In the genomic region with DNA sequence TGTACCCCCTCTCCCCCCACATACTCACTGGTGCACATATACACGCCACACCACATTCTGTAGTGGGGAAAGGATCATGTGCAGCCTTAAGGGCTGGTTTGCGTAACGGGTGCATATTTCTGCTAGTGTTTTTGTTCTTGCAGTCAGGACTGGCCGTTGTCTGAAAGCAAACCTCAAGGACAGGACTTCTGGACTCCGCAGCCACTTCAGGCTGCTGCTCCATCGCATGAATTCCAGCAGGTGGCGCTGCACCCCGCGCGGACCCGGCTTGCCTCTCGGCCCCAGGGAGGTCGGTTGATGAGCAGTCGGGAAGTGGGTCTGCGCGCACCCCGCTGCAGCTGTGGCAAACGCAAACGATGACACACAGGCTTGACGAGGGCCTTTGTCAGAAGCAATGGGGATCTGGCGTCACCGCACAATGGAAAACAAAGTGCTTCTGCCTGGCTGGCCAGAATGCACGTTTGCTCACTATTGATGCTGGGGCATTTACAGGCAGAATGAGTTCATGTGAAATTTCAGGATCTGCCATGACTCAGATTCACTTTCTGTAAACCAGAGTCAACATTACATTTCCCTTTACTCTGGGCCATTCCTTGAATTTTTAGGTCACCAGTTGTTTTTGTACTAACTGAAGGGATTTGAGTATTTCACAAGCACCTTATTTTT, we compare ENCODE assay signal across 1 cellular context.
TF ChIP-seq lines count a peak whose summit lies in the region.

No MANE protein-coding gene starts in this region.

TF ChIP-seq in HepG2, 621 proteins besides CTCF, POLR2A, EP300 and RAD21 (continued from another document and continues in another):
- TF ChIP-seq DPF2 (CRISPR knock-in tag; IDR thresholded peaks at IDR 0.05; ENCODE audit: borderline replicate concordance, low read depth) = no peak; the same call in 1 of the 2 replicates
- TF ChIP-seq, protein P1, sequence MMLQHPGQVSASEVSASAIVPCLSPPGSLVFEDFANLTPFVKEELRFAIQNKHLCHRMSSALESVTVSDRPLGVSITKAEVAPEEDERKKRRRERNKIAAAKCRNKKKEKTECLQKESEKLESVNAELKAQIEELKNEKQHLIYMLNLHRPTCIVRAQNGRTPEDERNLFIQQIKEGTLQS (CRISPR knock-in tag; IDR thresholded peaks at IDR 0.05) = no peak
- TF ChIP-seq ZNF788 (CRISPR knock-in tag; IDR thresholded peaks at IDR 0.05; ENCODE audit: borderline replicate concordance) = peak; percentile 87; the same call in 1 of the 2 replicates
- TF ChIP-seq NFYC (CRISPR knock-in tag; IDR thresholded peaks at IDR 0.05) = no peak
- TF ChIP-seq ZNF607 (CRISPR knock-in tag; IDR thresholded peaks at IDR 0.05; ENCODE audit: borderline replicate concordance) = peak; percentile 87; the same call in 1 of the 2 replicates
- no peak for TF ChIP-seq KLF12 (CRISPR knock-in tag; IDR thresholded peaks at IDR 0.05; ENCODE audit: borderline replicate concordance)
- TF ChIP-seq, protein P2, sequence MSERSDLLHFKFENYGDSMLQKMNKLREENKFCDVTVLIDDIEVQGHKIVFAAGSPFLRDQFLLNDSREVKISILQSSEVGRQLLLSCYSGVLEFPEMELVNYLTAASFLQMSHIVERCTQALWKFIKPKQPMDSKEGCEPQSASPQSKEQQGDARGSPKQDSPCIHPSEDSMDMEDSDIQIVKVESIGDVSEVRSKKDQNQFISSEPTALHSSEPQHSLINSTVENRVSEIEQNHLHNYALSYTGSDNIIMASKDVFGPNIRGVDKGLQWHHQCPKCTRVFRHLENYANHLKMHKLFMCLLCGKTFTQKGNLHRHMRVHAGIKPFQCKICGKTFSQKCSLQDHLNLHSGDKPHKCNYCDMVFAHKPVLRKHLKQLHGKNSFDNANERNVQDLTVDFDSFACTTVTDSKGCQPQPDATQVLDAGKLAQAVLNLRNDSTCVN (CRISPR knock-in tag; IDR thresholded peaks at IDR 0.05; ENCODE audit: borderline replicate concordance) = peak; percentile 86; the same call in 1 of the 2 replicates
- TF ChIP-seq, protein P3, sequence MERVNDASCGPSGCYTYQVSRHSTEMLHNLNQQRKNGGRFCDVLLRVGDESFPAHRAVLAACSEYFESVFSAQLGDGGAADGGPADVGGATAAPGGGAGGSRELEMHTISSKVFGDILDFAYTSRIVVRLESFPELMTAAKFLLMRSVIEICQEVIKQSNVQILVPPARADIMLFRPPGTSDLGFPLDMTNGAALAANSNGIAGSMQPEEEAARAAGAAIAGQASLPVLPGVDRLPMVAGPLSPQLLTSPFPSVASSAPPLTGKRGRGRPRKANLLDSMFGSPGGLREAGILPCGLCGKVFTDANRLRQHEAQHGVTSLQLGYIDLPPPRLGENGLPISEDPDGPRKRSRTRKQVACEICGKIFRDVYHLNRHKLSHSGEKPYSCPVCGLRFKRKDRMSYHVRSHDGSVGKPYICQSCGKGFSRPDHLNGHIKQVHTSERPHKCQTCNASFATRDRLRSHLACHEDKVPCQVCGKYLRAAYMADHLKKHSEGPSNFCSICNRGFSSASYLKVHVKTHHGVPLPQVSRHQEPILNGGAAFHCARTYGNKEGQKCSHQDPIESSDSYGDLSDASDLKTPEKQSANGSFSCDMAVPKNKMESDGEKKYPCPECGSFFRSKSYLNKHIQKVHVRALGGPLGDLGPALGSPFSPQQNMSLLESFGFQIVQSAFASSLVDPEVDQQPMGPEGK (CRISPR knock-in tag; IDR thresholded peaks at IDR 0.05) = peak; percentile 56
- TF ChIP-seq SMC3 (IDR thresholded peaks at IDR 0.05; ENCODE audit: low read length) = peak; percentile 74
- TF ChIP-seq MIER2 (CRISPR knock-in tag; IDR thresholded peaks at IDR 0.05) = peak; percentile 74; the same call in 1 of the 2 replicates
- peak; percentile 92 for TF ChIP-seq HDAC2 (CRISPR knock-in tag; IDR thresholded peaks at IDR 0.05)
- no peak for TF ChIP-seq TCF7L2 (IDR thresholded peaks at IDR 0.05; ENCODE audit: low read depth, low read length)
- TF ChIP-seq, protein P4, sequence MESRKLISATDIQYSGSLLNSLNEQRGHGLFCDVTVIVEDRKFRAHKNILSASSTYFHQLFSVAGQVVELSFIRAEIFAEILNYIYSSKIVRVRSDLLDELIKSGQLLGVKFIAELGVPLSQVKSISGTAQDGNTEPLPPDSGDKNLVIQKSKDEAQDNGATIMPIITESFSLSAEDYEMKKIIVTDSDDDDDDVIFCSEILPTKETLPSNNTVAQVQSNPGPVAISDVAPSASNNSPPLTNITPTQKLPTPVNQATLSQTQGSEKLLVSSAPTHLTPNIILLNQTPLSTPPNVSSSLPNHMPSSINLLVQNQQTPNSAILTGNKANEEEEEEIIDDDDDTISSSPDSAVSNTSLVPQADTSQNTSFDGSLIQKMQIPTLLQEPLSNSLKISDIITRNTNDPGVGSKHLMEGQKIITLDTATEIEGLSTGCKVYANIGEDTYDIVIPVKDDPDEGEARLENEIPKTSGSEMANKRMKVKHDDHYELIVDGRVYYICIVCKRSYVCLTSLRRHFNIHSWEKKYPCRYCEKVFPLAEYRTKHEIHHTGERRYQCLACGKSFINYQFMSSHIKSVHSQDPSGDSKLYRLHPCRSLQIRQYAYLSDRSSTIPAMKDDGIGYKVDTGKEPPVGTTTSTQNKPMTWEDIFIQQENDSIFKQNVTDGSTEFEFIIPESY (CRISPR knock-in tag; IDR thresholded peaks at IDR 0.05) = peak; percentile 71; the same call in 1 of the 2 replicates
- TF ChIP-seq, protein P5, sequence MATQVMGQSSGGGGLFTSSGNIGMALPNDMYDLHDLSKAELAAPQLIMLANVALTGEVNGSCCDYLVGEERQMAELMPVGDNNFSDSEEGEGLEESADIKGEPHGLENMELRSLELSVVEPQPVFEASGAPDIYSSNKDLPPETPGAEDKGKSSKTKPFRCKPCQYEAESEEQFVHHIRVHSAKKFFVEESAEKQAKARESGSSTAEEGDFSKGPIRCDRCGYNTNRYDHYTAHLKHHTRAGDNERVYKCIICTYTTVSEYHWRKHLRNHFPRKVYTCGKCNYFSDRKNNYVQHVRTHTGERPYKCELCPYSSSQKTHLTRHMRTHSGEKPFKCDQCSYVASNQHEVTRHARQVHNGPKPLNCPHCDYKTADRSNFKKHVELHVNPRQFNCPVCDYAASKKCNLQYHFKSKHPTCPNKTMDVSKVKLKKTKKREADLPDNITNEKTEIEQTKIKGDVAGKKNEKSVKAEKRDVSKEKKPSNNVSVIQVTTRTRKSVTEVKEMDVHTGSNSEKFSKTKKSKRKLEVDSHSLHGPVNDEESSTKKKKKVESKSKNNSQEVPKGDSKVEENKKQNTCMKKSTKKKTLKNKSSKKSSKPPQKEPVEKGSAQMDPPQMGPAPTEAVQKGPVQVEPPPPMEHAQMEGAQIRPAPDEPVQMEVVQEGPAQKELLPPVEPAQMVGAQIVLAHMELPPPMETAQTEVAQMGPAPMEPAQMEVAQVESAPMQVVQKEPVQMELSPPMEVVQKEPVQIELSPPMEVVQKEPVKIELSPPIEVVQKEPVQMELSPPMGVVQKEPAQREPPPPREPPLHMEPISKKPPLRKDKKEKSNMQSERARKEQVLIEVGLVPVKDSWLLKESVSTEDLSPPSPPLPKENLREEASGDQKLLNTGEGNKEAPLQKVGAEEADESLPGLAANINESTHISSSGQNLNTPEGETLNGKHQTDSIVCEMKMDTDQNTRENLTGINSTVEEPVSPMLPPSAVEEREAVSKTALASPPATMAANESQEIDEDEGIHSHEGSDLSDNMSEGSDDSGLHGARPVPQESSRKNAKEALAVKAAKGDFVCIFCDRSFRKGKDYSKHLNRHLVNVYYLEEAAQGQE (IDR thresholded peaks at IDR 0.05; ENCODE audit: borderline replicate concordance in 1 of 2, low read depth in 1 of 2, low read length in 2 of 2) = no peak; a peak in 1 of 4 replicates
- no peak for TF ChIP-seq ZNF781 (CRISPR knock-in tag; IDR thresholded peaks at IDR 0.05; ENCODE audit: borderline replicate concordance, not compliant biosample characterization)
- no peak for TF ChIP-seq PRPF4 (IDR thresholded peaks at IDR 0.05; ENCODE audit: low read depth, low read length, poor library complexity, severe bottlenecking)
- TF ChIP-seq, protein P6, sequence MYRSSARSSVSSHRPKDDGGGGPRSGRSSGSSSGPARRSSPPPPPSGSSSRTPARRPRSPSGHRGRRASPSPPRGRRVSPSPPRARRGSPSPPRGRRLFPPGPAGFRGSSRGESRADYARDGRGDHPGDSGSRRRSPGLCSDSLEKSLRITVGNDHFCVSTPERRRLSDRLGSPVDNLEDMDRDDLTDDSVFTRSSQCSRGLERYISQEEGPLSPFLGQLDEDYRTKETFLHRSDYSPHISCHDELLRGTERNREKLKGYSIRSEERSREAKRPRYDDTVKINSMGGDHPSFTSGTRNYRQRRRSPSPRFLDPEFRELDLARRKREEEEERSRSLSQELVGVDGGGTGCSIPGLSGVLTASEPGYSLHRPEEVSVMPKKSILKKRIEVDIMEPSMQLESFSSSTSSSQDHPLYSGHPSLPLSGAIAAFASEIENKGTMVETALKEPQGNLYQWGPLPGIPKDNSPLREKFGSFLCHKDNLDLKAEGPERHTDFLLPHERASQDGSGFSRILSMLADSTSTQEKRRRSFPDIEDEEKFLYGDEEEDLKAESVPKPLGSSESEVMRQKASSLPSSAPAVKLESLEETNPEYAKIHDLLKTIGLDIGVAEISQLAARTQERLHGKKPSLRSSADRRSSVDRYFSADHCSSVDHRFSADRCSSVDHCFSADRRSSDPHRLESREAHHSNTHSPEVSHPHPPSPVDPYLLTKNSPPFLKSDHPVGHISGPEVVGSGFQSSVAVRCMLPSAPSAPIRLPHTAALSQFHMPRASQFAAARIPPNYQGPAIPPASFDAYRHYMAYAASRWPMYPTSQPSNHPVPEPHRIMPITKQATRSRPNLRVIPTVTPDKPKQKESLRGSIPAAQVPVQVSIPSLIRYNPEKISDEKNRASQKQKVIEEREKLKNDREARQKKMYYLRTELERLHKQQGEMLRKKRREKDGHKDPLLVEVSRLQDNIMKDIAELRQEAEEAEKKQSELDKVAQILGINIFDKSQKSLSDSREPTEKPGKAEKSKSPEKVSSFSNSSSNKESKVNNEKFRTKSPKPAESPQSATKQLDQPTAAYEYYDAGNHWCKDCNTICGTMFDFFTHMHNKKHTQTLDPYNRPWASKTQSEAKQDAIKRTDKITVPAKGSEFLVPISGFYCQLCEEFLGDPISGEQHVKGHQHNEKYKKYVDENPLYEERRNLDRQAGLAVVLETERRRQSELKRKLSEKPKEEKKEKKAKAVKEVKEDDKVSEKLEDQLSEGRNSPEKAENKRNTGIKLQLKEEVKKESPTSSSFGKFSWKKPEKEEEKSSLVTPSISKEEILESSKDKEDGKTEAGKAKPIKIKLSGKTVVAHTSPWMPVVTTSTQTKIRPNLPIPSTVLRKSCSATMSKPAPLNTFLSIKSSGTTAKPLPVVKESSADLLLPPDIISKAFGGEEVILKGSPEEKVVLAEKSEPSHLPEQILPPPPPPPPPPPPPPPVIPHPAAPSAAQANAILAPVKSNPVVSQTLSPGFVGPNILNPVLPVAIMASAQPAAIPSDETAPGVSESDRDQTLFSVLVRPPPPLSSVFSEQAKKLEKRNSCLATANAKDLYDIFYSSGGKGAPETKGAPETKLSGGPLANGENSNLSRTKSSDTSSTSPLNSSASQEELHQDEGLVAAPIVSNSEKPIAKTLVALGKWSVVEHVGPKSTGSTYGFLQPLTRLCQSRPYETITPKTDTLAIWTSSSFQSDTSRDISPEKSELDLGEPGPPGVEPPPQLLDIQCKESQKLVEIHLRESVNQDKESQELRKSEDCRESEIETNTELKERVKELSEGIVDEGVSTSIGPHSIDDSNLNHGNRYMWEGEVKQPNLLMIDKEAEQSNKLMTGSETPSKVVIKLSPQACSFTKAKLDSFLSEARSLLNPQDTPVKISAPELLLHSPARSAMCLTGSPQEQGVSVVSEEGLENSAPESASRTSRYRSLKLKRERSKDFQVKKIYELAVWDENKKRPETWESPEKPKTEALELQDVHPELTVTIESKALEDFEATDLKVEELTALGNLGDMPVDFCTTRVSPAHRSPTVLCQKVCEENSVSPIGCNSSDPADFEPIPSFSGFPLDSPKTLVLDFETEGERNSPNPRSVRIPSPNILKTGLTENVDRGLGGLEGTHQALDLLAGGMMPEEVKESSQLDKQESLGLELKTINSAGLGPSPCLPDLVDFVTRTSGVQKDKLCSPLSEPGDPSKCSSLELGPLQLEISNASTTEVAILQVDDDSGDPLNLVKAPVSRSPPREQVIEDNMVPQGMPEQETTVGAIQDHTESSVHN (CRISPR knock-in tag; IDR thresholded peaks at IDR 0.05) = no peak
- 0 out of 2 replicates have a peak, but pooled peaks have one; percentile 64 for TF ChIP-seq ZNF552 (CRISPR knock-in tag; IDR thresholded peaks at IDR 0.05; ENCODE audit: borderline replicate concordance)
- no peak for TF ChIP-seq SRSF1 (optimal IDR thresholded peaks at IDR 0.05; ENCODE audit: low read depth, low read length)
- peak; percentile 98 for TF ChIP-seq ZNF292 (CRISPR knock-in tag; IDR thresholded peaks at IDR 0.05; ENCODE audit: borderline replicate concordance, low read depth)
- TF ChIP-seq ZNF264 (CRISPR knock-in tag; IDR thresholded peaks at IDR 0.05) = peak; percentile 76; the same call in 1 of the 2 replicates
- no peak for TF ChIP-seq ZNF780A (CRISPR knock-in tag; IDR thresholded peaks at IDR 0.05)
- TF ChIP-seq, protein P7, sequence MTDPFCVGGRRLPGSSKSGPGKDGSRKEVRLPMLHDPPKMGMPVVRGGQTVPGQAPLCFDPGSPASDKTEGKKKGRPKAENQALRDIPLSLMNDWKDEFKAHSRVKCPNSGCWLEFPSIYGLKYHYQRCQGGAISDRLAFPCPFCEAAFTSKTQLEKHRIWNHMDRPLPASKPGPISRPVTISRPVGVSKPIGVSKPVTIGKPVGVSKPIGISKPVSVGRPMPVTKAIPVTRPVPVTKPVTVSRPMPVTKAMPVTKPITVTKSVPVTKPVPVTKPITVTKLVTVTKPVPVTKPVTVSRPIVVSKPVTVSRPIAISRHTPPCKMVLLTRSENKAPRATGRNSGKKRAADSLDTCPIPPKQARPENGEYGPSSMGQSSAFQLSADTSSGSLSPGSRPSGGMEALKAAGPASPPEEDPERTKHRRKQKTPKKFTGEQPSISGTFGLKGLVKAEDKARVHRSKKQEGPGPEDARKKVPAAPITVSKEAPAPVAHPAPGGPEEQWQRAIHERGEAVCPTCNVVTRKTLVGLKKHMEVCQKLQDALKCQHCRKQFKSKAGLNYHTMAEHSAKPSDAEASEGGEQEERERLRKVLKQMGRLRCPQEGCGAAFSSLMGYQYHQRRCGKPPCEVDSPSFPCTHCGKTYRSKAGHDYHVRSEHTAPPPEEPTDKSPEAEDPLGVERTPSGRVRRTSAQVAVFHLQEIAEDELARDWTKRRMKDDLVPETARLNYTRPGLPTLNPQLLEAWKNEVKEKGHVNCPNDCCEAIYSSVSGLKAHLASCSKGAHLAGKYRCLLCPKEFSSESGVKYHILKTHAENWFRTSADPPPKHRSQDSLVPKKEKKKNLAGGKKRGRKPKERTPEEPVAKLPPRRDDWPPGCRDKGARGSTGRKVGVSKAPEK (CRISPR knock-in tag; IDR thresholded peaks at IDR 0.05; ENCODE audit: borderline replicate concordance) = no peak
- peak; percentile 74; the same call in 1 of the 2 replicates for TF ChIP-seq ZFP1 (CRISPR knock-in tag; IDR thresholded peaks at IDR 0.05)
- peak; percentile 90; the same call in 1 of the 2 replicates for TF ChIP-seq ZNF557 (CRISPR knock-in tag; IDR thresholded peaks at IDR 0.05)
- peak; percentile 57 for TF ChIP-seq SKI (IDR thresholded peaks at IDR 0.05; ENCODE audit: partially characterized antibody)
- TF ChIP-seq, protein P8, sequence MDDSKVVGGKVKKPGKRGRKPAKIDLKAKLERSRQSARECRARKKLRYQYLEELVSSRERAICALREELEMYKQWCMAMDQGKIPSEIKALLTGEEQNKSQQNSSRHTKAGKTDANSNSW (CRISPR knock-in tag; IDR thresholded peaks at IDR 0.05; ENCODE audit: borderline replicate concordance) = no peak
- TF ChIP-seq KDM5B (CRISPR knock-in tag; IDR thresholded peaks at IDR 0.05; ENCODE audit: borderline replicate concordance) = peak; percentile 80; the same call in 1 of the 2 replicates
- no peak; the same call in 1 of the 2 replicates for TF ChIP-seq MEIS1 (CRISPR knock-in tag; IDR thresholded peaks at IDR 0.05; ENCODE audit: borderline replicate concordance)
- peak; percentile 78; the same call in 1 of the 2 replicates for TF ChIP-seq SPEN (CRISPR knock-in tag; IDR thresholded peaks at IDR 0.05; ENCODE audit: low read depth)
- no peak for TF ChIP-seq ETV6 (CRISPR knock-in tag; conservative IDR thresholded peaks at IDR 0.05)
- TF ChIP-seq MATR3 (CRISPR knock-in tag; IDR thresholded peaks at IDR 0.05) = no peak
- TF ChIP-seq ZNF124 (CRISPR knock-in tag; IDR thresholded peaks at IDR 0.05) = peak; percentile 52; the same call in 1 of the 2 replicates
